17 cellular contexts compared by ENCODE assay signal in genomic region chr7:40569326-40569725, GRCh38.
A peak's percentile ranks its signal among the peaks of the same experiment; 100 is the strongest.
DNase-seq lines count a peak whose midpoint lies in the region; ATAC-seq, FAIRE-seq and TF ChIP-seq lines count a peak whose summit lies in the region.
"Had no signal": no experiment of that assay in that cellular context is flagged by ENCODE, and none has a peak within 500 bp of the region (broad histone marks: within the 10 kb centered on the region; RNA-seq: fewer than 3 reads in every experiment).

No MANE protein-coding gene starts in this region.

- FAIRE-seq in H1 (lab: Jason Lieb, UNC) (peak; percentile 42), GM12891 (lab: Jason Lieb, UNC) (no peak)
- FAIRE-seq: GM18507, HTR-8/SVneo had no signal

- no peak overlapping the region for H3K14ac ChIP-seq in H1 (ENCODE audit: insufficient read length)

- peak overlapping the region; percentile 14; the same call in 1 of the 2 replicates for H2BK5ac ChIP-seq in H1 (ENCODE audit: low read depth, low read length)

- H3K4ac ChIP-seq in H1 (replicated peaks; ENCODE audit: insufficient read length, low read depth, low read length): no peak overlapping the region

- TF ChIP-seq CTCF in GM23338 (conservative IDR thresholded peaks at IDR 0.05; ENCODE audit: low read depth in 2 of 2) (no peak), H1 (IDR thresholded peaks at IDR 0.05; ENCODE audit: control extremely low read depth in 1 of 3, insufficient read depth in 1 of 3, low read depth in 1 of 3, low read length in 3 of 3) (no peak), natural killer cell (IDR thresholded peaks at IDR 0.05) (no peak)

- TF ChIP-seq POLR2A in H1 (IDR thresholded peaks at IDR 0.05; ENCODE audit: control extremely low read depth in 1 of 2, low read depth in 2 of 2, low read length in 2 of 2): no peak
- no peak for TF ChIP-seq POLR2A in GM12891 (IDR thresholded peaks at IDR 0.05; ENCODE audit: low read depth, low read length)

- H3K27me3 Mint-ChIP-seq in GM23338 (ENCODE audit: insufficient read depth, low read depth, poor library complexity) (peaks cover 4% of the 10 kb centered on the region), natural killer cell (ENCODE audit: low read depth in 2 of 2) (no peaks in the 10 kb centered on the region)
- H3K27me3 Mint-ChIP-seq: CD4-positive, CD25-positive, alpha-beta regulatory T cell had no signal

- peak overlapping the region; percentile 19; the same call in 1 of the 2 replicates for H3K4me2 ChIP-seq in GM23338
- H3K4me2 ChIP-seq in H1 (ENCODE audit: insufficient read depth in 1 of 2, low read depth in 2 of 2, low read length in 2 of 2): peak overlapping the region; percentile 8 to 40; a peak in 2 of 4 replicates
- H3K4me2 ChIP-seq: BLaER1 treated with 17β-estradiol and CSF1 and Interleukin-3, amounts not matched to agents 10 nM and 100 nM had no signal

- no peak for TF ChIP-seq EP300 in H1 (IDR thresholded peaks at IDR 0.05; ENCODE audit: borderline replicate concordance in 1 of 2, low read depth in 2 of 2, low read length in 2 of 2)

- H3K4me3 Mint-ChIP-seq in GM23338: no peak overlapping the region; the same call in 2 of the 3 replicates
- no peak overlapping the region for H3K4me3 Mint-ChIP-seq in natural killer cell
- H3K4me3 Mint-ChIP-seq: CD4-positive, CD25-positive, alpha-beta regulatory T cell; HFFc6 had no signal

- H2BK15ac ChIP-seq in H1 (ENCODE audit: low read length): no peak overlapping the region

- no peak overlapping the region for H2BK12ac ChIP-seq in H1 (ENCODE audit: low read depth, low read length)

- 39% methylated on average over 3 of the region's 3 CpGs; no CpG with 5 or more reads in 1 of the 2 experiments for WGBS in H1 (ENCODE audit: extremely low coverage in 1 of 2, insufficient coverage in 1 of 2, insufficient read length in 1 of 2, insufficient replicate concordance in 2 of 2, low coverage in 1 of 2, low lambda C conversion rate in 2 of 2, missing lambda C conversion rate in 1 of 2), 2 experiments

- H4K5ac ChIP-seq in H1 (ENCODE audit: insufficient read length, low read depth, low read length): no peak overlapping the region

- H3K79me2 ChIP-seq in GM23338 (replicated peaks; ENCODE audit: insufficient read depth) (no peaks in the 10 kb centered on the region), H1 (ENCODE audit: control insufficient read depth in 1 of 2, insufficient read depth in 2 of 2, low read length in 2 of 2) (no peaks in the 10 kb centered on the region)

- H3K4me1 Mint-ChIP-seq in GM23338: peaks cover 26% of the 10 kb centered on the region
- no peaks in the 10 kb centered on the region for H3K4me1 Mint-ChIP-seq in natural killer cell
- H3K4me1 Mint-ChIP-seq: CD4-positive, CD25-positive, alpha-beta regulatory T cell had no signal

- H3K27ac ChIP-seq in GM23338 (ENCODE audit: low read depth): no peak overlapping the region
- peak overlapping the region; percentile 63 for H3K27ac ChIP-seq in HUES48 (ENCODE audit: low read depth, low read length)
- H3K27ac ChIP-seq in H1 (ENCODE audit: low read depth, low read length): no peak overlapping the region
- no peak overlapping the region for H3K27ac ChIP-seq in iPS-18a (ENCODE audit: low read length)
- H3K27ac ChIP-seq: BLaER1 treated with 17β-estradiol and CSF1 and Interleukin-3, amounts not matched to agents 10 nM and 100 nM; GM23248 had no signal

- no peaks in the 10 kb centered on the region for H3K79me1 ChIP-seq in H1 (ENCODE audit: low read depth, low read length)

- H3K36me3 ChIP-seq in GM23338 (ENCODE audit: insufficient read depth) (no peaks in the 10 kb centered on the region), HUES48 (ENCODE audit: control insufficient read depth, insufficient read depth, low read length) (no peaks in the 10 kb centered on the region), H1 (ENCODE audit: control insufficient read depth in 2 of 4, insufficient read depth in 4 of 4, low read length in 3 of 4) (no peaks in the 10 kb centered on the region), iPS-18a (ENCODE audit: control insufficient read depth, low read depth, low read length) (no peaks in the 10 kb centered on the region)
- H3K36me3 ChIP-seq: BLaER1 treated with 17β-estradiol and CSF1 and Interleukin-3, amounts not matched to agents 10 nM and 100 nM had no signal

- no peak overlapping the region for H3K23ac ChIP-seq in H1 (ENCODE audit: insufficient read length)

- H3K27ac Mint-ChIP-seq in GM23338 (no peak overlapping the region; the same call in 1 of the 2 replicates), natural killer cell (no peak overlapping the region)
- H3K27ac Mint-ChIP-seq: CD4-positive, CD25-positive, alpha-beta regulatory T cell; HFFc6 had no signal

- H3K27me3 ChIP-seq in GM23338 (ENCODE audit: insufficient read depth): no peaks in the 10 kb centered on the region
- no peaks in the 10 kb centered on the region for H3K27me3 ChIP-seq in HUES48 (ENCODE audit: control insufficient read depth, insufficient read depth, low read length)
- H3K27me3 ChIP-seq in H1 (replicated peaks in 1 of 4; ENCODE audit: control insufficient read depth in 3 of 4, extremely low read depth in 1 of 4, insufficient read depth in 3 of 4, low read length in 3 of 4): no peaks in the 10 kb centered on the region
- H3K27me3 ChIP-seq in iPS-18a (ENCODE audit: control insufficient read depth, insufficient read depth, low read length): no peaks in the 10 kb centered on the region
- H3K27me3 ChIP-seq: BLaER1 treated with 17β-estradiol and CSF1 and Interleukin-3, amounts not matched to agents 10 nM and 100 nM had no signal

- ATAC-seq in GM23338 (peak; percentile 78), natural killer cell (no peak)

- H4K20me1 ChIP-seq in GM23338 (replicated peaks; ENCODE audit: insufficient read depth): no peaks in the 10 kb centered on the region
- H4K20me1 ChIP-seq in H1 (replicated peaks in 1 of 2; ENCODE audit: control insufficient read depth in 1 of 2, insufficient read depth in 2 of 2, low read length in 2 of 2): no peaks in the 10 kb centered on the region
- H4K20me1 ChIP-seq: BLaER1 treated with 17β-estradiol and CSF1 and Interleukin-3, amounts not matched to agents 10 nM and 100 nM had no signal

- H3K4me1 ChIP-seq in GM23338 (ENCODE audit: insufficient read depth) (peaks cover 34% of the 10 kb centered on the region), HUES48 (ENCODE audit: control insufficient read depth, insufficient read depth, low read length) (peaks cover 29% of the 10 kb centered on the region), H1 (replicated peaks in 1 of 4; ENCODE audit: control insufficient read depth in 3 of 4, insufficient read depth in 4 of 4, low read length in 3 of 4) (peaks cover 3 to 10% (median 9%) of the 10 kb centered on the region in 4 experiments; a peak in 6 of 7 replicates), iPS-18a (ENCODE audit: control insufficient read depth, low read depth, low read length) (peaks cover 28% of the 10 kb centered on the region)

- no peak overlapping the region for H3K4me3 ChIP-seq in GM23338
- H3K4me3 ChIP-seq in HUES48 (ENCODE audit: low read depth, low read length): no peak overlapping the region
- H3K4me3 ChIP-seq in H1 (ENCODE audit: extremely low read depth in 1 of 4, insufficient read depth in 2 of 4, low read depth in 3 of 4, low read length in 4 of 4): no peak overlapping the region
- H3K4me3 ChIP-seq in iPS-18a (ENCODE audit: low read length): peak overlapping the region; percentile 11
- H3K4me3 ChIP-seq: BLaER1 treated with 17β-estradiol and CSF1 and Interleukin-3, amounts not matched to agents 10 nM and 100 nM; GM23248 had no signal

- no peak overlapping the region for H2BK120ac ChIP-seq in H1 (replicated peaks; ENCODE audit: low read depth, low read length)

- no peak overlapping the region for H3K9ac ChIP-seq in HUES48 (ENCODE audit: low read depth, low read length)
- H3K9ac ChIP-seq in H1 (replicated peaks in 1 of 4; ENCODE audit: extremely low read depth in 1 of 4, low read depth in 3 of 4, low read length in 3 of 4): no peak overlapping the region
- H3K9ac ChIP-seq in iPS-18a (ENCODE audit: low read length): no peak overlapping the region
- H3K9ac ChIP-seq: BLaER1 treated with 17β-estradiol and CSF1 and Interleukin-3, amounts not matched to agents 10 nM and 100 nM; GM23248 had no signal

- no peaks in the 10 kb centered on the region for H3K9me3 ChIP-seq in HUES48 (ENCODE audit: control insufficient read depth, insufficient read depth, low read length)
- H3K9me3 ChIP-seq in H1 (ENCODE audit: insufficient read depth in 2 of 2, low read depth in 1 of 2, low read length in 1 of 2): no peaks in the 10 kb centered on the region
- H3K9me3 ChIP-seq in iPS-18a (ENCODE audit: control insufficient read depth, low read depth, low read length): no peaks in the 10 kb centered on the region
- H3K9me3 ChIP-seq: BLaER1 treated with 17β-estradiol and CSF1 and Interleukin-3, amounts not matched to agents 10 nM and 100 nM had no signal

- H2AK5ac ChIP-seq in H1 (ENCODE audit: low read depth, low read length): no peak overlapping the region

- H4K8ac ChIP-seq in H1 (ENCODE audit: extremely low read depth, insufficient read depth, low read length): no peak overlapping the region

- DNase-seq in GM23338 (ENCODE audit: low spot score): peak; percentile 53
- peak in 1 of 2 experiments; percentile 13 for DNase-seq in H1 (ENCODE audit: low read depth in 1 of 2, low spot score in 2 of 2)
- DNase-seq in natural killer cell: no peak
- no peak for DNase-seq in GM12891 (ENCODE audit: insufficient read length, low spot score)
- DNase-seq in NCI-H1694 treated with DMSO at 0.1 percent for 48 hours (lab: John Stamatoyannopoulos, UW): no peak
- DNase-seq: ACHN; CD4-positive, CD25-positive, alpha-beta regulatory T cell; DMS53; GF-D8; GM23248; HCEC 1CT; HFFc6 had no signal

- H2AFZ ChIP-seq in GM23338 (no peak overlapping the region), H1 (ENCODE audit: low read length) (no peak overlapping the region)
- H2AFZ ChIP-seq: GM23248 had no signal

- CTCF ChIA-PET in H1 (lab: Charles Lee; ENCODE audit: partially characterized antibody): interaction anchor here (0.8 to 1.6 kb wide), 6 partner anchors 10 to 239 kb away, joined by 3 to 4 read pairs (median 3); no protein-coding TSS in a partner anchor

- no peaks in the 10 kb centered on the region for H3K9me2 ChIP-seq in GM23338 (ENCODE audit: insufficient read depth)

- H3K56ac ChIP-seq in H1 (replicated peaks; ENCODE audit: insufficient read length, low read depth, low read length): no peak overlapping the region

- H3K9me3 Mint-ChIP-seq in GM23338 (no peaks in the 10 kb centered on the region), natural killer cell (peaks cover 0 to 6% of the 10 kb centered on the region in 2 donors)
- H3K9me3 Mint-ChIP-seq: HFFc6 had no signal

- H3K36me3 Mint-ChIP-seq in GM23338 (ENCODE audit: low read depth) (no peaks in the 10 kb centered on the region), natural killer cell (no peaks in the 10 kb centered on the region)
- H3K36me3 Mint-ChIP-seq: CD4-positive, CD25-positive, alpha-beta regulatory T cell had no signal

- H4K91ac ChIP-seq in H1 (replicated peaks; ENCODE audit: insufficient read length, low read length): no peak overlapping the region

- no peak overlapping the region for H3K18ac ChIP-seq in H1 (ENCODE audit: extremely low read depth, low read length)

- H3F3A ChIP-seq in GM23338 (replicated peaks; ENCODE audit: low read depth): no peaks in the 10 kb centered on the region

- intact Hi-C loops in natural killer cell (cut with micrococcal nuclease): no loop called here

- no peak for TF ChIP-seq RAD21 in H1 (IDR thresholded peaks at IDR 0.05 in 1 of 2, conservative IDR thresholded peaks at IDR 0.05 in 1 of 2; ENCODE audit: low read depth in 2 of 2, low read length in 2 of 2)

- H2BK20ac ChIP-seq in H1 (ENCODE audit: low read length): no peak overlapping the region

- POLR2A ChIA-PET in H1 (lab: Charles Lee; ENCODE audit: partially characterized antibody): interaction anchor here (0.8 kb wide), 1 partner anchor 19 kb away, joined by 5 read pairs; no protein-coding TSS in a partner anchor

- H3K23me2 ChIP-seq in H1 (ENCODE audit: low read depth, low read length): no peaks in the 10 kb centered on the region
